26 cellular contexts compared by ENCODE assay signal in the genomic region with DNA sequence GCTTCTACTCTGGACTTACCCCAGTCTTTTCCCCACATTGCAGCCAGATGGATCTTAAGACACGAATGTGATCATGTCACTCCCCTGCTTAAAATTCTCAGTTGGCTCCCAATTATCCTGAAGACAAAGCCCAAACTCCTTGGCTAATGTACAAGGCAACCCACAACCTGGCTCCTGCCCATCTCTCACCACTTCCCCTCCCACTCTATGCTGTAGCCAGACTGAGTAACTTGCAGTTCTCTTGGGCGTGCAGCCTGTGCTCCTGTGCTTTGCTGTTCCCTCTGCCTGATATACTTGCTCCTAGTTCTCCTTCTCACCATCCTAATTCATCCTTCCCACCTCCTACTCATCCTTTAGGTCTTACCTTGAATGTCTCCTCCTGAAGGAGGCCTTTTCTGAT. TPM values are rescaled to one million over a fixed set of nuclear protein-coding genes. Genes with fewer than 3 reads are reported as not detected.
A peak's percentile ranks its signal among the peaks of the same experiment; 100 is the strongest.
DNase-seq lines count a peak whose midpoint lies in the region; ATAC-seq, FAIRE-seq and TF ChIP-seq lines count a peak whose summit lies in the region.
"Had no signal": no experiment of that assay in that cellular context is flagged by ENCODE, and none has a peak within 500 bp of the region (broad histone marks: within the 10 kb centered on the region; RNA-seq: fewer than 3 reads in every experiment).

No MANE protein-coding gene starts in this region.

- H3K4me3 ChIP-seq in right atrium auricular region (no peak overlapping the region), astrocyte (ENCODE audit: insufficient read depth, low read depth, low read length) (no peak overlapping the region)
- H3K4me3 ChIP-seq: adrenal gland, esophagus muscularis mucosa, vagina had no signal

- no peaks in the 10 kb centered on the region for H3K36me3 Mint-ChIP-seq in astrocyte (ENCODE audit: low read depth, unreplicated experiment)
- H3K36me3 Mint-ChIP-seq: IgD-negative memory B cell, T-cell had no signal

- H3K9me3 Mint-ChIP-seq in astrocyte (ENCODE audit: unreplicated experiment), result peaks cover 3% of the 10 kb centered on the region
- H3K9me3 Mint-ChIP-seq: activated CD4-positive, alpha-beta T cell treated with anti-CD3 and anti-CD28 coated beads, Interleukin-2, amount 10 ng/mL, durations not matched to agents 24 days and 14 days; effector memory CD8-positive, alpha-beta T cell; IgD-negative memory B cell; T-cell had no signal

- peaks cover 54% of the 10 kb centered on the region for H3K27me3 Mint-ChIP-seq in astrocyte (ENCODE audit: low read depth, unreplicated experiment)

- H3K27me3 ChIP-seq in right atrium auricular region, result no peaks in the 10 kb centered on the region
- peaks cover 14% of the 10 kb centered on the region for H3K27me3 ChIP-seq in astrocyte (ENCODE audit: insufficient read depth, low read length)
- H3K27me3 ChIP-seq: adrenal gland, vagina had no signal

- H3K9me3 ChIP-seq in right atrium auricular region (no peaks in the 10 kb centered on the region), astrocyte (ENCODE audit: insufficient read depth, low read depth, low read length) (no peaks in the 10 kb centered on the region)
- H3K9me3 ChIP-seq: adrenal gland, esophagus muscularis mucosa, vagina had no signal

- no peak overlapping the region for H3K27ac ChIP-seq in right atrium auricular region
- no peak overlapping the region for H3K27ac ChIP-seq in astrocyte (ENCODE audit: low read depth, low read length)
- H3K27ac ChIP-seq: adrenal gland, esophagus muscularis mucosa, vagina had no signal

- H3K4me1 Mint-ChIP-seq in astrocyte (ENCODE audit: low read depth, unreplicated experiment), result peaks cover 8% of the 10 kb centered on the region
- H3K4me1 Mint-ChIP-seq: activated CD4-positive, alpha-beta T cell treated with anti-CD3 and anti-CD28 coated beads, Interleukin-2, amount 10 ng/mL, durations not matched to agents 24 days and 14 days; T-cell had no signal

- H2AFZ ChIP-seq in astrocyte (ENCODE audit: low read depth, low read length), result peak overlapping the region; percentile 11

- no peaks in the 10 kb centered on the region for H4K20me1 ChIP-seq in astrocyte (ENCODE audit: insufficient read depth, low read length)

- H3K79me2 ChIP-seq in astrocyte (ENCODE audit: insufficient read depth, low read length), result no peaks in the 10 kb centered on the region

- FAIRE-seq in astrocyte (lab: Jason Lieb, UNC), result no peak

- H3K27ac Mint-ChIP-seq in astrocyte (ENCODE audit: unreplicated experiment), result no peak overlapping the region
- H3K27ac Mint-ChIP-seq: activated CD4-positive, alpha-beta T cell treated with anti-CD3 and anti-CD28 coated beads, Interleukin-2, amount 10 ng/mL, durations not matched to agents 24 days and 14 days; IgD-negative memory B cell; T-cell had no signal

- ATAC-seq in GM18520 (IDR thresholded peaks at IDR 0.05; ENCODE audit: unreplicated experiment) (no peak), GM19395 (IDR thresholded peaks at IDR 0.05; ENCODE audit: unreplicated experiment) (no peak)
- ATAC-seq: effector memory CD8-positive, alpha-beta T cell; sciatic nerve; T-cell had no signal

- no peaks in the 10 kb centered on the region for H3K36me3 ChIP-seq in right atrium auricular region
- H3K36me3 ChIP-seq in astrocyte (ENCODE audit: insufficient read depth, low read length), result no peaks in the 10 kb centered on the region
- H3K36me3 ChIP-seq: adrenal gland, esophagus muscularis mucosa, vagina had no signal

- H3K4me3 Mint-ChIP-seq in astrocyte (ENCODE audit: unreplicated experiment), result no peak overlapping the region
- H3K4me3 Mint-ChIP-seq: activated CD4-positive, alpha-beta T cell treated with anti-CD3 and anti-CD28 coated beads, Interleukin-2, amount 10 ng/mL, durations not matched to agents 24 days and 14 days; effector memory CD8-positive, alpha-beta T cell; IgD-negative memory B cell; T-cell had no signal

- intact Hi-C loops in cardiac septum (cut with DNase I), result no loop called here

- no peak overlapping the region for H3K4me2 ChIP-seq in astrocyte (ENCODE audit: low read length)

- no peak overlapping the region for H3K9ac ChIP-seq in astrocyte (ENCODE audit: low read length)

- DNase-seq in cardiac septum (ENCODE audit: low spot score), result peak; percentile 31
- no peak for DNase-seq in right atrium auricular region (ENCODE audit: low spot score)
- DNase-seq in astrocyte (ENCODE audit: low read depth), result peak; percentile 73
- peak; percentile 30 for DNase-seq in islet precursor cell
- peak; percentile 22 for DNase-seq in stromal cell of bone marrow (ENCODE audit: low read depth)
- no peak for DNase-seq in NCI-H446 (lab: John Stamatoyannopoulos, UW)
- DNase-seq: 8988T; activated CD4-positive, alpha-beta T cell treated with anti-CD3 and anti-CD28 coated beads, Interleukin-2, amount 10 ng/mL, durations not matched to agents 24 days and 14 days; activated gamma-delta T cell; Calu3; effector memory CD8-positive, alpha-beta T cell; EL; MM.1S; NCI-H146; NCI-H2171 treated with DMSO at 0.1 percent for 48 hours; NCI-H748 treated with DMSO at 0.1 percent for 48 hours; SHP77; T-cell had no signal

- H3K4me1 ChIP-seq in right atrium auricular region, result peaks cover 0 to 8% of the 10 kb centered on the region in 2 donors
- peaks cover 4% of the 10 kb centered on the region for H3K4me1 ChIP-seq in astrocyte (ENCODE audit: insufficient read depth, low read length)
- H3K4me1 ChIP-seq: adrenal gland, esophagus muscularis mucosa, vagina had no signal

- no peak for TF ChIP-seq CTCF in right atrium auricular region (IDR thresholded peaks at IDR 0.05)
- no peak for TF ChIP-seq CTCF in astrocyte (IDR thresholded peaks at IDR 0.05; ENCODE audit: insufficient read depth, low read depth, low read length)

RNA-seq across cellular contexts. Expression of a gene that starts 56.2 kb away (rescaled TPM):
- total RNA-seq in cardiac septum (0.86 TPM), right atrium auricular region (10 to 100 TPM in 1 of 2 donors, 1 to 10 TPM in 1; 5.5 to 17.0 TPM), astrocyte (0.27 and 0.48 TPM in 2 replicates)
- total RNA-seq: activated CD4-positive, alpha-beta T cell treated with anti-CD3 and anti-CD28 coated beads, Interleukin-2, amount 10 ng/mL, durations not matched to agents 24 days and 14 days; Calu3; osteoblast had no signal

Comparison
In these comparisons a context has a peak if more than half of its experiments do, and no peak if none do; other contexts are left out.
1. DNase-seq: peak in cardiac septum (single experiment), astrocyte (single experiment), islet precursor cell (single experiment) and stromal cell of bone marrow (single experiment); none in right atrium auricular region (single experiment) and NCI-H446 (0 of 2).